ENCODE assay signal across 23 cellular contexts in the genomic region with DNA sequence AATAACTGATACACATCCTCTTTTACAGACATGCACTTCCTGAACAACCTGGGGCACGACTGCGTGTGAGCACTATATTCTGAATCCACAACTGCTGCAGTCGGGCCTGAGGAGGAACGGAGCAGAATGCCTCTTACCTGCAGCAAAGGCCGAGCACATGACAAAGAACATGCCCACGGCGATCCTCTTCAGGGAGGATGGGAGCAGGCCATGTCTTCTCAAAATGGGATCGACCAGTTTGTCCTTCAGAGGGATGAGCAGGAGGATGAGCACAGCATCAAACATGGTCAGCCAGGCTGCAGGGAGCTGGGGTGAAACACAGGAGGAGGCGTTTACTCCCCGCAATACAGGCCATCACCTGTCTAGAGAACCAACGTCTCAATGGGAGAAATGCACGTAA. TPM values are rescaled to one million over a fixed set of nuclear protein-coding genes. Genes with fewer than 3 reads are reported as not detected.
DNase-seq lines count a peak whose midpoint lies in the region; ATAC-seq, FAIRE-seq and TF ChIP-seq lines count a peak whose summit lies in the region.
"Had no signal": no experiment of that assay in that cellular context is flagged by ENCODE, and none has a peak within 500 bp of the region (broad histone marks: within the 10 kb centered on the region; RNA-seq: fewer than 3 reads in every experiment).

No MANE protein-coding gene starts in this region.

- H3K36me3 ChIP-seq in heart right ventricle (peaks cover 0 to 75% (median 11%) of the 10 kb centered on the region in 9 donors), sigmoid colon (peaks cover 11 to 38% (median 23%) of the 10 kb centered on the region in 4 donors), SJCRH30 (peaks cover 20% of the 10 kb centered on the region; the same call in 1 of the 2 replicates)

- WGBS in right cardiac atrium, result 87% methylated on average over 12 of the region's 12 CpGs
- WGBS in heart right ventricle, 2 donors, result 84 to 91% methylated on average over 12 of the region's 12 CpGs
- 87 to 91% methylated on average over 12 of the region's 12 CpGs for WGBS in sigmoid colon, 2 donors

- H3K27me3 Mint-ChIP-seq in immature natural killer cell (ENCODE audit: low read depth in 3 of 3), result peaks cover 12 to 44% (median 15%) of the 10 kb centered on the region in 3 donors
- H3K27me3 Mint-ChIP-seq: CD4-positive, alpha-beta memory T cell had no signal

- no peak for TF ChIP-seq EP300 in sigmoid colon (IDR thresholded peaks at IDR 0.05)

- intact Hi-C loops in right cardiac atrium (cut with DNase I), result no loop called here
- intact Hi-C loops in heart right ventricle (cut with DNase I), result no loop called here
- intact Hi-C loops in sigmoid colon (cut with DNase I), result no loop called here

- no peak for DNase-seq in right cardiac atrium
- no peak for DNase-seq in heart right ventricle
- no peak for DNase-seq in immature natural killer cell
- DNase-seq in sigmoid colon, result peak; percentile 40
- DNase-seq in frontal cortex (ENCODE audit: low spot score in 2 of 2), result no peak
- DNase-seq in SJCRH30, result no peak
- no peak for DNase-seq in SKM-1 treated with dmso at 0.1 percent for 144 hours (lab: John Stamatoyannopoulos, UW; ENCODE audit: unreplicated experiment)
- DNase-seq: Calu3; CD4-positive, alpha-beta memory T cell; EL; H7; HFFc6; KG1; NCI-H1105 treated with DMSO at 0.1 percent for 48 hours; NCI-H1694; NCI-H2081 treated with DMSO at 0.1 percent for 48 hours; SHP77 had no signal

- ATAC-seq in right cardiac atrium (no peak), heart right ventricle (no peak)
- ATAC-seq: HepG2 had no signal

- FAIRE-seq in frontal cortex (lab: Jason Lieb, UNC), result no peak
- FAIRE-seq: GM12892, HepG2, RCC 7860 had no signal

- TF ChIP-seq CTCF in heart right ventricle (IDR thresholded peaks at IDR 0.05) (no peak), sigmoid colon (IDR thresholded peaks at IDR 0.05) (no peak)

- TF ChIP-seq POLR2A in sigmoid colon (IDR thresholded peaks at IDR 0.05), result no peak

- H3K27ac Mint-ChIP-seq in immature natural killer cell, result peak overlapping the region; percentile 85 to 100 (median 99)
- H3K27ac Mint-ChIP-seq: HFFc6 had no signal

- H3K27me3 ChIP-seq in right cardiac atrium (ENCODE audit: control insufficient read depth, insufficient read depth) (no peaks in the 10 kb centered on the region), heart right ventricle (no peaks in the 10 kb centered on the region), sigmoid colon (no peaks in the 10 kb centered on the region), SJCRH30 (no peaks in the 10 kb centered on the region)

- peaks cover 20 to 51% (median 26%) of the 10 kb centered on the region in 3 donors for H3K36me3 Mint-ChIP-seq in immature natural killer cell

- peaks cover 0 to 4% (median 0%) of the 10 kb centered on the region in 6 donors for H3K9me3 Mint-ChIP-seq in immature natural killer cell
- H3K9me3 Mint-ChIP-seq: CD4-positive, alpha-beta memory T cell; HFFc6 had no signal

- H3K4me3 ChIP-seq in right cardiac atrium (ENCODE audit: low read length), result no peak overlapping the region
- H3K4me3 ChIP-seq in heart right ventricle, result no peak overlapping the region
- no peak overlapping the region for H3K4me3 ChIP-seq in sigmoid colon
- no peak overlapping the region for H3K4me3 ChIP-seq in SJCRH30

- peak overlapping the region in 2 of 5 donors; percentile 23 to 45 for H3K4me3 Mint-ChIP-seq in immature natural killer cell
- H3K4me3 Mint-ChIP-seq: CD4-positive, alpha-beta memory T cell; HFFc6 had no signal

- H3K9me3 ChIP-seq in right cardiac atrium (ENCODE audit: control insufficient read depth, low read length), result no peaks in the 10 kb centered on the region
- peaks cover 0 to 12% (median 0%) of the 10 kb centered on the region in 11 donors for H3K9me3 ChIP-seq in heart right ventricle
- no peaks in the 10 kb centered on the region for H3K9me3 ChIP-seq in sigmoid colon
- H3K9me3 ChIP-seq in SJCRH30 (replicated peaks), result no peaks in the 10 kb centered on the region

- peaks cover 61 to 78% of the 10 kb centered on the region in 2 donors for H3K4me1 Mint-ChIP-seq in immature natural killer cell

- peak overlapping the region; percentile 37 for H3K27ac ChIP-seq in right cardiac atrium (ENCODE audit: low read length)
- peak overlapping the region in 2 of 10 donors; percentile 75 to 84 for H3K27ac ChIP-seq in heart right ventricle
- no peak overlapping the region for H3K27ac ChIP-seq in sigmoid colon
- H3K27ac ChIP-seq in SJCRH30, result no peak overlapping the region

- H3K4me1 ChIP-seq in right cardiac atrium (ENCODE audit: control insufficient read depth, insufficient read depth, low read length), result peaks cover 6% of the 10 kb centered on the region
- H3K4me1 ChIP-seq in heart right ventricle, result peaks cover 2 to 67% (median 34%) of the 10 kb centered on the region in 9 donors
- peaks cover 0 to 39% (median 15%) of the 10 kb centered on the region in 4 donors for H3K4me1 ChIP-seq in sigmoid colon
- H3K4me1 ChIP-seq in SJCRH30, result no peaks in the 10 kb centered on the region

RNA-seq across cellular contexts. Expression of gene SLC15A4, which starts 15.1 kb away (rescaled TPM):
- 10 to 100 TPM; 13.7 to 17.3 (median 16.2) TPM for total RNA-seq in right cardiac atrium
- 15.8 TPM for polyA plus RNA-seq in right cardiac atrium
- 10 to 100 TPM; 14.5 to 23.7 (median 15.5) TPM for total RNA-seq in heart right ventricle
- polyA plus RNA-seq in heart right ventricle, result 10 to 100 TPM; 14.3 to 15.6 TPM
- polyA plus RNA-seq in immature natural killer cell, result 10 to 100 TPM; 36.3 to 39.2 (median 39.0) TPM
- 10 to 100 TPM; 19.4 to 42.0 (median 24.2) TPM for total RNA-seq in sigmoid colon
- 10 to 100 TPM in 1 of 3 donors, 1 to 10 TPM in 2; 3.6 to 14.0 (median 3.7) TPM for polyA plus RNA-seq in sigmoid colon
- 23.6 TPM for total RNA-seq in frontal cortex
- total RNA-seq in SJCRH30 (2014; rRNA removed; shearing (Covaris generic)), result 18.7 and 20.6 TPM in 2 replicates

RNA-seq across cellular contexts. Expression of gene GLT1D1, which starts 44.6 kb away (rescaled TPM):
- total RNA-seq in right cardiac atrium, result under 1 TPM in 3 of 4 donors, not detected in 1; 0.34 to 0.44 (median 0.42) TPM
- polyA plus RNA-seq in right cardiac atrium, result 0.07 TPM
- 1 to 10 TPM in 4 of 10 donors, under 1 TPM in 5, not detected in 1; 0.24 to 3.3 (median 0.93) TPM for total RNA-seq in heart right ventricle
- polyA plus RNA-seq in heart right ventricle, result under 1 TPM; 0.07 to 0.09 TPM
- 1 to 10 TPM in 1 of 3 donors, not detected in 2; 2.5 TPM for polyA plus RNA-seq in immature natural killer cell
- under 1 TPM; 0.28 to 0.95 (median 0.43) TPM for total RNA-seq in sigmoid colon
- under 1 TPM; 0.23 to 0.60 (median 0.50) TPM for polyA plus RNA-seq in sigmoid colon
- 11.0 TPM for total RNA-seq in frontal cortex
- 0.10 TPM in 1 of 2 replicates, not detected in the other for total RNA-seq in SJCRH30 (2014; rRNA removed; shearing (Covaris generic))
- total RNA-seq: A172; Calu3; CD4-positive, alpha-beta memory T cell; HFFc6; NCI-H460 had no signal
- polyA plus RNA-seq: BJ; CD4-positive, alpha-beta memory T cell had no signal
